ENCODE assay signal across 10 cellular contexts in genomic region chr4:39568805-39569204, GRCh38. TPM values are rescaled to one million over a fixed set of nuclear protein-coding genes. Genes with fewer than 3 reads are reported as not detected.
DNase-seq lines count a peak whose midpoint lies in the region; ATAC-seq and TF ChIP-seq lines count a peak whose summit lies in the region.
"Had no signal": no experiment of that assay in that cellular context is flagged by ENCODE, and none has a peak within 500 bp of the region (broad histone marks: within the 10 kb centered on the region; RNA-seq: fewer than 3 reads in every experiment).

No MANE protein-coding gene starts in this region.

- H3F3A ChIP-seq in OCI-LY1 (ENCODE audit: insufficient read depth, low read length) = no peaks in the 10 kb centered on the region; the same call in 1 of the 2 replicates

- H3K4me3 ChIP-seq in OCI-LY1 (ENCODE audit: low read depth, low read length, poor library complexity, severe bottlenecking) = peak overlapping the region; percentile 14
- H3K4me3 ChIP-seq in suprapubic skin = no peak overlapping the region

- H3K4me1 ChIP-seq in OCI-LY1 (ENCODE audit: insufficient read depth, low read length, severe bottlenecking) (peaks cover 14% of the 10 kb centered on the region), suprapubic skin (peaks cover 14% of the 10 kb centered on the region)

- no peaks in the 10 kb centered on the region for H4K20me1 ChIP-seq in OCI-LY1 (ENCODE audit: insufficient read depth, low read length)

- peaks cover 11% of the 10 kb centered on the region for H3K9me3 ChIP-seq in OCI-LY1 (ENCODE audit: low read length)
- no peaks in the 10 kb centered on the region for H3K9me3 ChIP-seq in suprapubic skin

- TF ChIP-seq POLR2A in suprapubic skin (IDR thresholded peaks at IDR 0.05) = no peak

- peak overlapping the region; percentile 37 for H3K9ac ChIP-seq in OCI-LY1 (ENCODE audit: low read length)

- H3K27ac ChIP-seq in OCI-LY1 (ENCODE audit: low read depth, low read length, poor library complexity, severe bottlenecking) = no peak overlapping the region
- peak overlapping the region; percentile 74 for H3K27ac ChIP-seq in suprapubic skin
- H3K27ac ChIP-seq: HL-60 had no signal

- no peak for TF ChIP-seq EP300 in suprapubic skin (IDR thresholded peaks at IDR 0.05)

- peak overlapping the region; percentile 47 for H3K4me2 ChIP-seq in OCI-LY1 (ENCODE audit: low read length)

- DNase-seq in NOMO-1 treated with DMSO at 0.1 percent for 48 hours (lab: John Stamatoyannopoulos, UW; ENCODE audit: unreplicated experiment) (peak; percentile 30), NOMO-1 (lab: John Stamatoyannopoulos, UW; ENCODE audit: unreplicated experiment in 2 of 2) (no peak), suprapubic skin (ENCODE audit: low spot score in 2 of 2) (no peak), posterior vena cava (ENCODE audit: low spot score) (no peak), DMS 273 (lab: John Stamatoyannopoulos, UW; ENCODE audit: unreplicated experiment) (no peak), cerebellar nuclear complex (lab: John Stamatoyannopoulos, UW) (no peak)
- DNase-seq: DMS79 treated with DMSO at 0.1 percent for 48 hours had no signal

- H3K9me2 ChIP-seq in OCI-LY1 (ENCODE audit: low read depth, low read length) = no peaks in the 10 kb centered on the region

- TF ChIP-seq CTCF in OCI-LY1 (IDR thresholded peaks at IDR 0.05; ENCODE audit: low read length) (no peak), suprapubic skin (IDR thresholded peaks at IDR 0.05) (no peak)

- H3K79me2 ChIP-seq in OCI-LY1 (ENCODE audit: insufficient read depth, low read length) = no peaks in the 10 kb centered on the region

- H2AFZ ChIP-seq in OCI-LY1 (ENCODE audit: low read length) = peak overlapping the region; percentile 93

- intact Hi-C loops in posterior vena cava (cut with DNase I) = no loop called here

- 49% methylated on average over 3 of the region's 3 CpGs for WGBS in suprapubic skin

- no peaks in the 10 kb centered on the region for H3K27me3 ChIP-seq in OCI-LY1 (ENCODE audit: insufficient read depth, low read length)
- no peaks in the 10 kb centered on the region for H3K27me3 ChIP-seq in suprapubic skin

- H3K36me3 ChIP-seq in OCI-LY1 (ENCODE audit: insufficient read depth, low read length) = peaks cover 19% of the 10 kb centered on the region
- H3K36me3 ChIP-seq in suprapubic skin = peaks cover 24% of the 10 kb centered on the region

- ATAC-seq in esophagus mucosa = peak; percentile 86

RNA-seq across cellular contexts. Expression of gene UGDH, which starts 41.6 kb away (rescaled TPM):
- total RNA-seq in esophagus mucosa (42.7 TPM), suprapubic skin (10 to 100 TPM; 20.6 to 28.7 (median 24.3) TPM), posterior vena cava (100 to 1,000 TPM; 107 to 167 TPM)
